Comparison of ENCODE assay signal across 14 cellular contexts in the genomic region with DNA sequence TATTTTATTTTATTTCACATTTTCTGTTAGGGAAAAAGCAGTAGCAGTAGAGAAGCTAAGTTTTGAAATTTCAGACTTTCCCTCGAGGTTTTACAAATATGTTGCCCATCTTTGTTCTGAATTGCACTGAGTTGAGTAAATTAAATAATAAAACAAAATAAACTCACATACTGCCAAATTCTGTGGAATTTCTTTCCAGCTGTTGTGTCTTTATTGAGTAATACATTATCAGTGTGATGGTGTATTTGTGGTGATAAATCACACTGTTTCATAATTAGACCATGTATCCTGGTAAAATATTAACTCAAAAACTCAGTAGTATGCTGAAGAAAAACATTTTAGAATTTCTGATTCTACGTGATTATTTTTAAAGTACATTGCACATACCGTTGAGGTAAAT.
"Had no signal": no experiment of that assay in that cellular context is flagged by ENCODE, and none has a peak within 500 bp of the region (broad histone marks: within the 10 kb centered on the region; RNA-seq: fewer than 3 reads in every experiment).

No MANE protein-coding gene starts in this region.

- H3K36me3 Mint-ChIP-seq: activated naive CD4-positive, alpha-beta T cell treated with anti-CD3 and anti-CD28 coated beads, Interleukin-2, amount 10 ng/mL, durations not matched to agents 7 days and 5 days had no signal

- H3K9me3 ChIP-seq: adrenal gland, esophagus squamous epithelium, ovary, thyroid gland had no signal

- H3K4me1 Mint-ChIP-seq: activated B cell treated with CpG ODN at 0.5 μM for 24 hours; activated CD4-positive, alpha-beta T cell treated with anti-CD3 and anti-CD28 coated beads, Interleukin-2, amount 10 ng/mL, durations not matched to agents 7 days and 5 days; activated naive CD4-positive, alpha-beta T cell treated with anti-CD3 and anti-CD28 coated beads, Interleukin-2, amount 10 ng/mL, durations not matched to agents 7 days and 5 days; nephron progenitor cell had no signal

- H3K4me3 ChIP-seq: adrenal gland, esophagus squamous epithelium, ovary, thyroid gland had no signal

- H3K27me3 ChIP-seq: adrenal gland, esophagus squamous epithelium, ovary, thyroid gland had no signal

- H3K4me1 ChIP-seq: adrenal gland, esophagus squamous epithelium, thyroid gland had no signal

- H3K27ac Mint-ChIP-seq: activated B cell treated with CpG ODN at 0.5 μM for 24 hours; activated CD4-positive, alpha-beta T cell treated with anti-CD3 and anti-CD28 coated beads, Interleukin-2, amount 10 ng/mL, durations not matched to agents 7 days and 5 days; activated naive CD4-positive, alpha-beta T cell treated with anti-CD3 and anti-CD28 coated beads, Interleukin-2, amount 10 ng/mL, durations not matched to agents 7 days and 5 days; activated T-helper 2 cell treated with anti-CD3 and anti-CD28 coated beads, Interferon-gamma antibody, Interleukin-2, Interleukin-4, amounts not matched to agents 10 μg/mL and 5 μg/mL and 100 μg/mL, durations not matched to agents 14 hours and 24 hours and 36 hours; nephron progenitor cell; T-helper 1 cell treated with Interleukin-12 subunit alpha and Interleukin-12 subunit beta and Interleukin-4 antibody, amounts not matched to agents 30 μg/mL and 1 μg/mL, for 36 hours had no signal

- DNase-seq: activated B cell treated with CpG ODN at 0.5 μM for 24 hours; activated CD4-positive, alpha-beta T cell treated with anti-CD3 and anti-CD28 coated beads, Interleukin-2, amount 10 ng/mL, durations not matched to agents 7 days and 5 days; activated CD8-positive, alpha-beta memory T cell treated with anti-CD3 and anti-CD28 coated beads for 24 hours; activated naive CD4-positive, alpha-beta T cell treated with anti-CD3 and anti-CD28 coated beads, Interleukin-2, amount 10 ng/mL, durations not matched to agents 7 days and 5 days; activated T-cell treated with anti-CD3 and anti-CD28 coated beads for 4 hours; adrenal gland; esophagus squamous epithelium; mesendoderm; nephron progenitor cell; ovary; small intestine; thyroid gland had no signal

- H3K4me3 Mint-ChIP-seq: activated B cell treated with CpG ODN at 0.5 μM for 24 hours; activated CD4-positive, alpha-beta T cell treated with anti-CD3 and anti-CD28 coated beads, Interleukin-2, amount 10 ng/mL, durations not matched to agents 7 days and 5 days; activated naive CD4-positive, alpha-beta T cell treated with anti-CD3 and anti-CD28 coated beads, Interleukin-2, amount 10 ng/mL, durations not matched to agents 7 days and 5 days; nephron progenitor cell; T-helper 1 cell treated with Interleukin-12 subunit alpha and Interleukin-12 subunit beta and Interleukin-4 antibody, amounts not matched to agents 30 μg/mL and 1 μg/mL, for 36 hours had no signal

- H3K9me3 Mint-ChIP-seq: activated CD4-positive, alpha-beta T cell treated with anti-CD3 and anti-CD28 coated beads, Interleukin-2, amount 10 ng/mL, durations not matched to agents 7 days and 5 days; activated naive CD4-positive, alpha-beta T cell treated with anti-CD3 and anti-CD28 coated beads, Interleukin-2, amount 10 ng/mL, durations not matched to agents 7 days and 5 days; nephron progenitor cell had no signal

- H3K27me3 Mint-ChIP-seq: activated B cell treated with CpG ODN at 0.5 μM for 24 hours; activated CD4-positive, alpha-beta T cell treated with anti-CD3 and anti-CD28 coated beads, Interleukin-2, amount 10 ng/mL, durations not matched to agents 7 days and 5 days; activated naive CD4-positive, alpha-beta T cell treated with anti-CD3 and anti-CD28 coated beads, Interleukin-2, amount 10 ng/mL, durations not matched to agents 7 days and 5 days had no signal

- H3K36me3 ChIP-seq: adrenal gland, esophagus squamous epithelium, ovary, thyroid gland had no signal
